ENCODE assay signal across 1 cellular context in the genomic region with DNA sequence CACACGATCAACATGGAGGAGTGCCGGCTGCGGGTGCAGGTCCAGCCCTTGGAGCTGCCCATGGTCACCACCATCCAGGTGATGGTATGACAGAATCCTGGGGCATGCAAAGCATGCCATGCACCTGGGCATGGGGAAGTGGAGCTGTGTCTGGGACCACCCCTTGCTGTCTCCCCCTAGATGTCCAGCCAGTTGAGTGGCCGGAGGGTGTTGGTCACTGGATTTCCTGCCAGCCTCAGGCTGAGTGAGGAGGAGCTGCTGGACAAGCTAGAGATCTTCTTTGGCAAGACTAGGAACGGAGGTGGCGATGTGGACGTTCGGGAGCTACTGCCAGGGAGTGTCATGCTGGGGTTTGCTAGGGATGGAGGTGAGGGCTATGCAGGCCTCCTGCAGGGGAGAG.
TF ChIP-seq lines count a peak whose summit lies in the region.

No MANE protein-coding gene starts in this region.

TF ChIP-seq in HEK293, 187 proteins besides CTCF, POLR2A, EP300 and RAD21:
- TF ChIP-seq, protein P1, sequence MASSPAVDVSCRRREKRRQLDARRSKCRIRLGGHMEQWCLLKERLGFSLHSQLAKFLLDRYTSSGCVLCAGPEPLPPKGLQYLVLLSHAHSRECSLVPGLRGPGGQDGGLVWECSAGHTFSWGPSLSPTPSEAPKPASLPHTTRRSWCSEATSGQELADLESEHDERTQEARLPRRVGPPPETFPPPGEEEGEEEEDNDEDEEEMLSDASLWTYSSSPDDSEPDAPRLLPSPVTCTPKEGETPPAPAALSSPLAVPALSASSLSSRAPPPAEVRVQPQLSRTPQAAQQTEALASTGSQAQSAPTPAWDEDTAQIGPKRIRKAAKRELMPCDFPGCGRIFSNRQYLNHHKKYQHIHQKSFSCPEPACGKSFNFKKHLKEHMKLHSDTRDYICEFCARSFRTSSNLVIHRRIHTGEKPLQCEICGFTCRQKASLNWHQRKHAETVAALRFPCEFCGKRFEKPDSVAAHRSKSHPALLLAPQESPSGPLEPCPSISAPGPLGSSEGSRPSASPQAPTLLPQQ (tag by site-specific recombination; IDR thresholded peaks at IDR 0.05): no peak
- peak; percentile 45; the same call in 1 of the 2 replicates for TF ChIP-seq ZNF600 (tag by site-specific recombination; IDR thresholded peaks at IDR 0.05)
